In the genomic region with DNA sequence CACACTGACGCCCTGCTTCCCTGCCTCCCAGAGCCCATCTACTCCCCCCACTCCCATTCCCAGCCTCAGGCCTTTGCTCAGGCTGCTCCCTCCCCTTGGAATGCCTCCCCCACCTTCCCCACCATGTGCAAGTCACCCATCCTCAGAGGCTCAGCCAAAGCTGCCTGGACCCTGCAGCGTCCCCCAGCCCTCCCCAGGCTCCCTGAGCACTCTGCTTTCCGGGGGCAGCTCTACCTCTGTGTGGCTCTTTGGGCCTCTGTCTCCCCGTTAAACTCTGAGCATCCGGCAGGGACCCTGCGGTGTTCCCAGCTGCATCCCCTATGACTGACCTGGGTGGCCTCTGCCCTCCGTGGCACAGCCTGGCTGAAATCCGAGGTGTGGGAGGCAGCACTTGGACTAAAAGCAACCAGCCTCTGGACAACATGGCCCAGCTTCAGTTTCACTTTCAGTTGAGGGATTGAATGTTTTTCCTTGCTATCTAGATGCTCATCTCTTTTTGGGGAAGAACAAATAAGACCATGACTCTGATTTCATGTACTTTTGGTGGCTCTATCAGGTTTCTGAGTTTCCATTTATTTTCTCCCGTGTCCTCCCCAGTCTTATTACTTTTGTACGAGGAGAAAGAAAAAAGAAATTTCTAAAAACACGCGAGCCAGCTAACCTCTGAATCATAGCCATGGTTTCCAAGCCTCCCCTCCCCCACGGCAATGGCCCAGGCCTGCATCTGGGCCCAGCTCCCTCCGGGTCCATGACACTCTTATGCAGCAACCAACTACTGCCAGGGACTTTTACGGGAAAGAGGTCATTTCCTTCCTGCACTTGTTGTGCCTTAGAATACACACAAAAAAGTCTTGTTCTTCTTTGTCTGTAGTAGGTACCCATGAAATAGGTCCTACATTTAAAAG, we compare ENCODE assay signal across 1 cellular context.
TF ChIP-seq lines count a peak whose summit lies in the region.

No MANE protein-coding gene starts in this region.

TF ChIP-seq in HepG2, 621 proteins besides CTCF, POLR2A, EP300 and RAD21 (continued from another document and continues in another):
- TF ChIP-seq ZNF253 (CRISPR knock-in tag; IDR thresholded peaks at IDR 0.05; ENCODE audit: borderline replicate concordance) (no peak), SMAD1 (CRISPR knock-in tag; IDR thresholded peaks at IDR 0.05; ENCODE audit: borderline replicate concordance, low read depth) (no peak), ZNF33B (CRISPR knock-in tag; IDR thresholded peaks at IDR 0.05) (no peak), ZFP36L2 (CRISPR knock-in tag; IDR thresholded peaks at IDR 0.05) (no peak), HOXD1 (CRISPR knock-in tag; IDR thresholded peaks at IDR 0.05) (no peak), ZFP82 (CRISPR knock-in tag; IDR thresholded peaks at IDR 0.05; ENCODE audit: borderline replicate concordance) (no peak), SMARCC2 (IDR thresholded peaks at IDR 0.05) (no peak), PHF8 (CRISPR knock-in tag; IDR thresholded peaks at IDR 0.05) (peak; percentile 64), ZFP90 (CRISPR knock-in tag; IDR thresholded peaks at IDR 0.05; ENCODE audit: borderline replicate concordance) (peak; percentile 95), RELA (CRISPR knock-in tag; IDR thresholded peaks at IDR 0.05) (no peak), MAF1 (CRISPR knock-in tag; IDR thresholded peaks at IDR 0.05; ENCODE audit: borderline replicate concordance) (no peak), SMARCE1 (IDR thresholded peaks at IDR 0.05; ENCODE audit: borderline replicate concordance) (no peak), ZNF224 (CRISPR knock-in tag; IDR thresholded peaks at IDR 0.05) (no peak), ZNF629 (CRISPR knock-in tag; conservative IDR thresholded peaks at IDR 0.05) (no peak), MEIS2 (CRISPR knock-in tag; IDR thresholded peaks at IDR 0.05) (no peak), ZNF543 (CRISPR knock-in tag; IDR thresholded peaks at IDR 0.05) (0 out of 2 replicates have a peak, but pooled peaks have one; percentile 37), ZNF382 (CRISPR knock-in tag; IDR thresholded peaks at IDR 0.05; ENCODE audit: borderline replicate concordance) (no peak), ZNF484 (CRISPR knock-in tag; IDR thresholded peaks at IDR 0.05; ENCODE audit: borderline replicate concordance, low read depth) (no peak), AGO1 (IDR thresholded peaks at IDR 0.05; ENCODE audit: low read depth, low read length, poor library complexity, severe bottlenecking) (no peak), ZKSCAN5 (CRISPR knock-in tag; IDR thresholded peaks at IDR 0.05) (no peak), ISX (CRISPR knock-in tag; conservative IDR thresholded peaks at IDR 0.05) (no peak), GATAD1 (CRISPR knock-in tag; IDR thresholded peaks at IDR 0.05) (no peak), ZNF709 (CRISPR knock-in tag; IDR thresholded peaks at IDR 0.05) (no peak), ZNF670 (CRISPR knock-in tag; IDR thresholded peaks at IDR 0.05; ENCODE audit: borderline replicate concordance) (no peak), EHMT2 (IDR thresholded peaks at IDR 0.05; ENCODE audit: borderline replicate concordance, low read depth, low read length) (no peak), TEAD3 (CRISPR knock-in tag; optimal IDR thresholded peaks at IDR 0.05; ENCODE audit: borderline replicate concordance) (peak; percentile 29), ZNF761 (CRISPR knock-in tag; conservative IDR thresholded peaks at IDR 0.05) (no peak), MAFF (IDR thresholded peaks at IDR 0.05; ENCODE audit: low read depth, low read length) (no peak)
- TF ChIP-seq, protein P1, sequence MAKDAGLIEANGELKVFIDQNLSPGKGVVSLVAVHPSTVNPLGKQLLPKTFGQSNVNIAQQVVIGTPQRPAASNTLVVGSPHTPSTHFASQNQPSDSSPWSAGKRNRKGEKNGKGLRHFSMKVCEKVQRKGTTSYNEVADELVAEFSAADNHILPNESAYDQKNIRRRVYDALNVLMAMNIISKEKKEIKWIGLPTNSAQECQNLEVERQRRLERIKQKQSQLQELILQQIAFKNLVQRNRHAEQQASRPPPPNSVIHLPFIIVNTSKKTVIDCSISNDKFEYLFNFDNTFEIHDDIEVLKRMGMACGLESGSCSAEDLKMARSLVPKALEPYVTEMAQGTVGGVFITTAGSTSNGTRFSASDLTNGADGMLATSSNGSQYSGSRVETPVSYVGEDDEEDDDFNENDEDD (CRISPR knock-in tag; IDR thresholded peaks at IDR 0.05; ENCODE audit: borderline replicate concordance), result no peak
- TF ChIP-seq, protein P2, sequence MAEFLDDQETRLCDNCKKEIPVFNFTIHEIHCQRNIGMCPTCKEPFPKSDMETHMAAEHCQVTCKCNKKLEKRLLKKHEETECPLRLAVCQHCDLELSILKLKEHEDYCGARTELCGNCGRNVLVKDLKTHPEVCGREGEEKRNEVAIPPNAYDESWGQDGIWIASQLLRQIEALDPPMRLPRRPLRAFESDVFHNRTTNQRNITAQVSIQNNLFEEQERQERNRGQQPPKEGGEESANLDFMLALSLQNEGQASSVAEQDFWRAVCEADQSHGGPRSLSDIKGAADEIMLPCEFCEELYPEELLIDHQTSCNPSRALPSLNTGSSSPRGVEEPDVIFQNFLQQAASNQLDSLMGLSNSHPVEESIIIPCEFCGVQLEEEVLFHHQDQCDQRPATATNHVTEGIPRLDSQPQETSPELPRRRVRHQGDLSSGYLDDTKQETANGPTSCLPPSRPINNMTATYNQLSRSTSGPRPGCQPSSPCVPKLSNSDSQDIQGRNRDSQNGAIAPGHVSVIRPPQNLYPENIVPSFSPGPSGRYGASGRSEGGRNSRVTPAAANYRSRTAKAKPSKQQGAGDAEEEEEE (CRISPR knock-in tag; IDR thresholded peaks at IDR 0.05; ENCODE audit: borderline replicate concordance), result no peak
- TF ChIP-seq, protein P3, sequence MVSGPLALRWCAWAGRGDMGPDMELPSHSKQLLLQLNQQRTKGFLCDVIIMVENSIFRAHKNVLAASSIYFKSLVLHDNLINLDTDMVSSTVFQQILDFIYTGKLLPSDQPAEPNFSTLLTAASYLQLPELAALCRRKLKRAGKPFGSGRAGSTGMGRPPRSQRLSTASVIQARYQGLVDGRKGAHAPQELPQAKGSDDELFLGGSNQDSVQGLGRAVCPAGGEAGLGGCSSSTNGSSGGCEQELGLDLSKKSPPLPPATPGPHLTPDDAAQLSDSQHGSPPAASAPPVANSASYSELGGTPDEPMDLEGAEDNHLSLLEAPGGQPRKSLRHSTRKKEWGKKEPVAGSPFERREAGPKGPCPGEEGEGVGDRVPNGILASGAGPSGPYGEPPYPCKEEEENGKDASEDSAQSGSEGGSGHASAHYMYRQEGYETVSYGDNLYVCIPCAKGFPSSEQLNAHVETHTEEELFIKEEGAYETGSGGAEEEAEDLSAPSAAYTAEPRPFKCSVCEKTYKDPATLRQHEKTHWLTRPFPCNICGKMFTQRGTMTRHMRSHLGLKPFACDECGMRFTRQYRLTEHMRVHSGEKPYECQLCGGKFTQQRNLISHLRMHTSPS (CRISPR knock-in tag; IDR thresholded peaks at IDR 0.05; ENCODE audit: low read depth), result no peak
- TF ChIP-seq, protein P4, sequence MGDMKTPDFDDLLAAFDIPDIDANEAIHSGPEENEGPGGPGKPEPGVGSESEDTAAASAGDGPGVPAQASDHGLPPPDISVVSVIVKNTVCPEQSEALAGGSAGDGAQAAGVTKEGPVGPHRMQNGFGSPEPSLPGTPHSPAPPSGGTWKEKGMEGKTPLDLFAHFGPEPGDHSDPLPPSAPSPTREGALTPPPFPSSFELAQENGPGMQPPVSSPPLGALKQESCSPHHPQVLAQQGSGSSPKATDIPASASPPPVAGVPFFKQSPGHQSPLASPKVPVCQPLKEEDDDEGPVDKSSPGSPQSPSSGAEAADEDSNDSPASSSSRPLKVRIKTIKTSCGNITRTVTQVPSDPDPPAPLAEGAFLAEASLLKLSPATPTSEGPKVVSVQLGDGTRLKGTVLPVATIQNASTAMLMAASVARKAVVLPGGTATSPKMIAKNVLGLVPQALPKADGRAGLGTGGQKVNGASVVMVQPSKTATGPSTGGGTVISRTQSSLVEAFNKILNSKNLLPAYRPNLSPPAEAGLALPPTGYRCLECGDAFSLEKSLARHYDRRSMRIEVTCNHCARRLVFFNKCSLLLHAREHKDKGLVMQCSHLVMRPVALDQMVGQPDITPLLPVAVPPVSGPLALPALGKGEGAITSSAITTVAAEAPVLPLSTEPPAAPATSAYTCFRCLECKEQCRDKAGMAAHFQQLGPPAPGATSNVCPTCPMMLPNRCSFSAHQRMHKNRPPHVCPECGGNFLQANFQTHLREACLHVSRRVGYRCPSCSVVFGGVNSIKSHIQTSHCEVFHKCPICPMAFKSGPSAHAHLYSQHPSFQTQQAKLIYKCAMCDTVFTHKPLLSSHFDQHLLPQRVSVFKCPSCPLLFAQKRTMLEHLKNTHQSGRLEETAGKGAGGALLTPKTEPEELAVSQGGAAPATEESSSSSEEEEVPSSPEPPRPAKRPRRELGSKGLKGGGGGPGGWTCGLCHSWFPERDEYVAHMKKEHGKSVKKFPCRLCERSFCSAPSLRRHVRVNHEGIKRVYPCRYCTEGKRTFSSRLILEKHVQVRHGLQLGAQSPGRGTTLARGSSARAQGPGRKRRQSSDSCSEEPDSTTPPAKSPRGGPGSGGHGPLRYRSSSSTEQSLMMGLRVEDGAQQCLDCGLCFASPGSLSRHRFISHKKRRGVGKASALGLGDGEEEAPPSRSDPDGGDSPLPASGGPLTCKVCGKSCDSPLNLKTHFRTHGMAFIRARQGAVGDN (CRISPR knock-in tag; IDR thresholded peaks at IDR 0.05), result peak; percentile 75
- TF ChIP-seq, protein P5, sequence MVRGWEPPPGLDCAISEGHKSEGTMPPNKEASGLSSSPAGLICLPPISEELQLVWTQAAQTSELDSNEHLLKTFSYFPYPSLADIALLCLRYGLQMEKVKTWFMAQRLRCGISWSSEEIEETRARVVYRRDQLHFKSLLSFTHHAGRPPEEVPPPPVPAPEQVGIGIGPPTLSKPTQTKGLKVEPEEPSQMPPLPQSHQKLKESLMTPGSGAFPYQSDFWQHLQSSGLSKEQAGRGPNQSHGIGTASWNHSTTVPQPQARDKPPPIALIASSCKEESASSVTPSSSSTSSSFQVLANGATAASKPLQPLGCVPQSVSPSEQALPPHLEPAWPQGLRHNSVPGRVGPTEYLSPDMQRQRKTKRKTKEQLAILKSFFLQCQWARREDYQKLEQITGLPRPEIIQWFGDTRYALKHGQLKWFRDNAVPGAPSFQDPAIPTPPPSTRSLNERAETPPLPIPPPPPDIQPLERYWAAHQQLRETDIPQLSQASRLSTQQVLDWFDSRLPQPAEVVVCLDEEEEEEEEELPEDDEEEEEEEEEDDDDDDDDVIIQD (CRISPR knock-in tag; IDR thresholded peaks at IDR 0.05; ENCODE audit: low read depth), result no peak
- TF ChIP-seq, protein P6, sequence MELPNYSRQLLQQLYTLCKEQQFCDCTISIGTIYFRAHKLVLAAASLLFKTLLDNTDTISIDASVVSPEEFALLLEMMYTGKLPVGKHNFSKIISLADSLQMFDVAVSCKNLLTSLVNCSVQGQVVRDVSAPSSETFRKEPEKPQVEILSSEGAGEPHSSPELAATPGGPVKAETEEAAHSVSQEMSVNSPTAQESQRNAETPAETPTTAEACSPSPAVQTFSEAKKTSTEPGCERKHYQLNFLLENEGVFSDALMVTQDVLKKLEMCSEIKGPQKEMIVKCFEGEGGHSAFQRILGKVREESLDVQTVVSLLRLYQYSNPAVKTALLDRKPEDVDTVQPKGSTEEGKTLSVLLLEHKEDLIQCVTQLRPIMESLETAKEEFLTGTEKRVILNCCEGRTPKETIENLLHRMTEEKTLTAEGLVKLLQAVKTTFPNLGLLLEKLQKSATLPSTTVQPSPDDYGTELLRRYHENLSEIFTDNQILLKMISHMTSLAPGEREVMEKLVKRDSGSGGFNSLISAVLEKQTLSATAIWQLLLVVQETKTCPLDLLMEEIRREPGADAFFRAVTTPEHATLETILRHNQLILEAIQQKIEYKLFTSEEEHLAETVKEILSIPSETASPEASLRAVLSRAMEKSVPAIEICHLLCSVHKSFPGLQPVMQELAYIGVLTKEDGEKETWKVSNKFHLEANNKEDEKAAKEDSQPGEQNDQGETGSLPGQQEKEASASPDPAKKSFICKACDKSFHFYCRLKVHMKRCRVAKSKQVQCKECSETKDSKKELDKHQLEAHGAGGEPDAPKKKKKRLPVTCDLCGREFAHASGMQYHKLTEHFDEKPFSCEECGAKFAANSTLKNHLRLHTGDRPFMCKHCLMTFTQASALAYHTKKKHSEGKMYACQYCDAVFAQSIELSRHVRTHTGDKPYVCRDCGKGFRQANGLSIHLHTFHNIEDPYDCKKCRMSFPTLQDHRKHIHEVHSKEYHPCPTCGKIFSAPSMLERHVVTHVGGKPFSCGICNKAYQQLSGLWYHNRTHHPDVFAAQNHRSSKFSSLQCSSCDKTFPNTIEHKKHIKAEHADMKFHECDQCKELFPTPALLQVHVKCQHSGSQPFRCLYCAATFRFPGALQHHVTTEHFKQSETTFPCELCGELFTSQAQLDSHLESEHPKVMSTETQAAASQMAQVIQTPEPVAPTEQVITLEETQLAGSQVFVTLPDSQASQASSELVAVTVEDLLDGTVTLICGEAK (IDR thresholded peaks at IDR 0.05), result no peak
- TF ChIP-seq, protein P6 (CRISPR knock-in tag; IDR thresholded peaks at IDR 0.05), result no peak
- TF ChIP-seq, protein P7, sequence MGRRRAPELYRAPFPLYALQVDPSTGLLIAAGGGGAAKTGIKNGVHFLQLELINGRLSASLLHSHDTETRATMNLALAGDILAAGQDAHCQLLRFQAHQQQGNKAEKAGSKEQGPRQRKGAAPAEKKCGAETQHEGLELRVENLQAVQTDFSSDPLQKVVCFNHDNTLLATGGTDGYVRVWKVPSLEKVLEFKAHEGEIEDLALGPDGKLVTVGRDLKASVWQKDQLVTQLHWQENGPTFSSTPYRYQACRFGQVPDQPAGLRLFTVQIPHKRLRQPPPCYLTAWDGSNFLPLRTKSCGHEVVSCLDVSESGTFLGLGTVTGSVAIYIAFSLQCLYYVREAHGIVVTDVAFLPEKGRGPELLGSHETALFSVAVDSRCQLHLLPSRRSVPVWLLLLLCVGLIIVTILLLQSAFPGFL (CRISPR knock-in tag; IDR thresholded peaks at IDR 0.05), result no peak
